Comparison of ENCODE assay signal across 9 cellular contexts in the genomic region with DNA sequence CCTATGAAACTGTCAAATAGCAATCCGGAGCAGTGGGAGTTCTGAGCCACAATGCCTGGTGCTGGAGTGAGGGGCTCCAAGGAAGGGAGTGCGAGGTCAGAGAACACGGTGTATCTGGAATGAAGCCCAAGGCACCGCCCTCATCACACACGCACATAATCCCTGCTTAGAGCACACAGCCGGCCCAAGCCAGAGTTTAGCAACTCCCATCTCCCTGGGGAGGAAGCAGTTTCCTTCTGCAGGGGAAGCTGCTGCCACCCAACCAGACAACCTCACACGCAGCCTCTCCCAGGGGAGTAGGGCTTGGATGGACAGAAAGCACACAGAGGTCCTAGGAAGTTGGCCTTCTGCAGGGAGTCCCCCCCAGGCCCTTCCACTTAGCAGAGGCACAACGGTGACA. TPM values are rescaled to one million over a fixed set of nuclear protein-coding genes. Genes with fewer than 3 reads are reported as not detected.
DNase-seq lines count a peak whose midpoint lies in the region; ATAC-seq and FAIRE-seq lines count a peak whose summit lies in the region.
"Had no signal": no experiment of that assay in that cellular context is flagged by ENCODE, and none has a peak within 500 bp of the region (broad histone marks: within the 10 kb centered on the region; RNA-seq: fewer than 3 reads in every experiment).

No MANE protein-coding gene starts in this region.

- H3K36me3 ChIP-seq in SK-N-MC (ENCODE audit: insufficient read depth, low read length) (no peaks in the 10 kb centered on the region), small intestine (ENCODE audit: control insufficient read depth in 2 of 2, insufficient read depth in 2 of 2, low read length in 2 of 2) (no peaks in the 10 kb centered on the region)

- DNase-seq in GM19239 (ENCODE audit: insufficient read length, low spot score) (no peak), SK-N-MC (ENCODE audit: low read depth, low spot score) (peak; percentile 45), Right ventricle myocardium superior (peak; percentile 86), small intestine (peak; percentile 88), kidney tubule cell (ENCODE audit: low spot score) (no peak)
- DNase-seq in activated CD4-positive, alpha-beta T cell treated with anti-CD3 and anti-CD28 coated beads, Interleukin-2, amount 50 U/mL, for 48 hours = no peak
- DNase-seq: NCI-H446 had no signal

- ATAC-seq in Right ventricle myocardium superior (ENCODE audit: poor library complexity) (peak; percentile 57), GM21360 (IDR thresholded peaks at IDR 0.05; ENCODE audit: unreplicated experiment) (no peak), GM19324 (IDR thresholded peaks at IDR 0.05; ENCODE audit: low FRiP score, unreplicated experiment) (no peak)

- H3K9ac ChIP-seq in SK-N-MC (ENCODE audit: insufficient read length) = no peak overlapping the region

- peak; percentile 37 for FAIRE-seq in GM19239 (lab: Jason Lieb, UNC)
- no peak for FAIRE-seq in small intestine (lab: Jason Lieb, UNC)

- peaks cover 5 to 27% of the 10 kb centered on the region in 2 donors for H3K4me1 ChIP-seq in small intestine (ENCODE audit: control insufficient read depth in 2 of 2, insufficient read depth in 1 of 2, low read depth in 1 of 2, low read length in 1 of 2)

- H3K27ac ChIP-seq in SK-N-MC (no peak overlapping the region), small intestine (ENCODE audit: low read depth in 1 of 2, low read length in 1 of 2) (peak overlapping the region in 1 of 2 donors; percentile 79)

- peak overlapping the region; percentile 19 for H3K4me3 ChIP-seq in SK-N-MC
- H3K4me3 ChIP-seq in small intestine (ENCODE audit: low read depth in 1 of 2, low read length in 2 of 2) = no peak overlapping the region

- no peaks in the 10 kb centered on the region for H3K9me3 ChIP-seq in SK-N-MC (ENCODE audit: low read depth, low read length)
- no peaks in the 10 kb centered on the region for H3K9me3 ChIP-seq in small intestine (ENCODE audit: control insufficient read depth, low read depth)

- intact Hi-C loops in Right ventricle myocardium superior (cut with DNase I) = no loop called here

- no peaks in the 10 kb centered on the region for H3K27me3 ChIP-seq in small intestine (ENCODE audit: control insufficient read depth in 2 of 2, insufficient read depth in 2 of 2, low read length in 2 of 2)

- WGBS in small intestine, 3 donors = 6 to 28% (median 22%) methylated on average over 8 of the region's 8 CpGs

RNA-seq across cellular contexts. Expression of gene ACTN1, which starts 31.3 kb away (rescaled TPM):
- total RNA-seq in Right ventricle myocardium superior = 92.5 TPM
- polyA plus RNA-seq in small intestine = 10 to 100 TPM in 2 of 3 donors, 1 to 10 TPM in 1; 6.7 to 55.9 (median 10.3) TPM

Comparison
In these comparisons a context has a peak if more than half of its experiments do, and no peak if none do; other contexts are left out.
1. DNase-seq: peak in SK-N-MC (single experiment), Right ventricle myocardium superior (single experiment) and small intestine (single experiment); none in GM19239 (single experiment), kidney tubule cell (single experiment) and activated CD4-positive, alpha-beta T cell treated with anti-CD3 and anti-CD28 coated beads, Interleukin-2, amount 50 U/mL, for 48 hours (0 of 2).